ENCODE assay signal across 14 cellular contexts in the genomic region with DNA sequence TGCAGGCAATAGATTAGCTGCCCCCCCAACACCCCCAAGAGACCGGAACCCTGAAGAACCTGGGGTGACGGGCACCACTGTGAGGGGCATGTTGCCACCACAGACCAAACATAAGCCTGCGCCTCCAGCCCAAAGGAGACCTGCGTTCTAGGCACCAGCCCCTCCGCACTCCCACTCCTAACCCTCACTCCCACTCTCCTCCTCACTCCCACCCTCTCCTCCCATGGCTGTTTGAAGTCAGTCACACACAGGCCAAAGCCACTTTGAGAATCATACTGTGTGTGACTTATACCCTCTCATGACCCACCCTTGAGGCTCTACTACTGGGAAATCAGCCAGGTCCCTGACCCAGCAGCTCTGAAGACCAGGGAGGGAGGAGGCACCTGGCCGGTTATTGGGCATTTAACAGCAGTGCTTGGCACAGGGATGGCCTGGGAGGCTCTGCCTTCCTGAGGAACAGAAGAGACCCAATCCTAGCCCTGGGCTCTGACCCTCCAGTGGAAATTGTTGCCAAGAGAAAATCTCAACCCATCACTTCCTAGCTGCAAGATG. TPM values are rescaled to one million over a fixed set of nuclear protein-coding genes. Genes with fewer than 3 reads are reported as not detected.
DNase-seq lines count a peak whose midpoint lies in the region; ATAC-seq and TF ChIP-seq lines count a peak whose summit lies in the region.
"Had no signal": no experiment of that assay in that cellular context is flagged by ENCODE, and none has a peak within 500 bp of the region (broad histone marks: within the 10 kb centered on the region; RNA-seq: fewer than 3 reads in every experiment).

No MANE protein-coding gene starts in this region.

- peaks cover 0 to 12% (median 0%) of the 10 kb centered on the region in 9 donors for H3K9me3 Mint-ChIP-seq in naive thymus-derived CD8-positive, alpha-beta T cell
- peaks cover 9% of the 10 kb centered on the region in 2 experiments; a peak in 4 of 5 replicates for H3K9me3 Mint-ChIP-seq in H9

- H3K4ac ChIP-seq in neuronal stem cell (ENCODE audit: low read length): no peak overlapping the region
- no peak overlapping the region for H3K4ac ChIP-seq in H9 (ENCODE audit: low read depth, low read length)

- peaks cover 0 to 21% (median 7%) of the 10 kb centered on the region in 5 donors for H3K27me3 Mint-ChIP-seq in naive thymus-derived CD8-positive, alpha-beta T cell
- H3K27me3 Mint-ChIP-seq in H9 (ENCODE audit: low read depth): peaks cover 9% of the 10 kb centered on the region

- no peak for ATAC-seq in naive thymus-derived CD8-positive, alpha-beta T cell
- no peak for ATAC-seq in GM21717 (IDR thresholded peaks at IDR 0.05; ENCODE audit: unreplicated experiment)

- no peak overlapping the region for H4K91ac ChIP-seq in neuronal stem cell (ENCODE audit: low read depth, low read length, poor library complexity)
- no peak overlapping the region for H4K91ac ChIP-seq in H9 (ENCODE audit: insufficient read length, low read depth, low read length)

- no peak overlapping the region for H4K5ac ChIP-seq in H9 (ENCODE audit: insufficient read length, low read depth, low read length)

- no peak overlapping the region for H3K27ac ChIP-seq in neuronal stem cell (replicated peaks; ENCODE audit: low read length)
- no peak overlapping the region for H3K27ac ChIP-seq in H9 (ENCODE audit: insufficient read length, low read depth, low read length)
- H3K27ac ChIP-seq: BLaER1, GM23248 had no signal

- no peak overlapping the region for H3K56ac ChIP-seq in H9 (ENCODE audit: insufficient read length, low read depth, low read length)

- no CpG with 5 or more reads among the region's 6 CpGs for WGBS in neuronal stem cell (ENCODE audit: extremely low coverage in 2 of 2, insufficient read length in 2 of 2, insufficient replicate concordance in 1 of 2), 2 donors
- no CpG with 5 or more reads among the region's 6 CpGs for WGBS in H9 (ENCODE audit: extremely low coverage, insufficient read length, low lambda C conversion rate)

- no peak overlapping the region for H2AK5ac ChIP-seq in neuronal stem cell (ENCODE audit: low read depth, low read length)
- no peak overlapping the region for H2AK5ac ChIP-seq in H9 (ENCODE audit: insufficient read length, low read length)

- H2AFZ ChIP-seq in neuronal stem cell (ENCODE audit: low read length) (no peak overlapping the region), H9 (ENCODE audit: low read length) (no peak overlapping the region)
- H2AFZ ChIP-seq: GM23248 had no signal

- H3K23ac ChIP-seq in neuronal stem cell (ENCODE audit: low read depth, low read length, poor library complexity) (peak overlapping the region; percentile 52), H9 (ENCODE audit: insufficient read length, low read depth, low read length) (no peak overlapping the region)

- TF ChIP-seq CTCF in H9 (conservative IDR thresholded peaks at IDR 0.05): no peak

- no peaks in the 10 kb centered on the region for H3K36me3 Mint-ChIP-seq in naive thymus-derived CD8-positive, alpha-beta T cell
- H3K36me3 Mint-ChIP-seq in H9 (ENCODE audit: insufficient read depth in 1 of 3, low read depth in 3 of 3): peaks cover 3 to 8% (median 4%) of the 10 kb centered on the region in 3 experiments; a peak in 5 of 7 replicates
- H3K36me3 Mint-ChIP-seq: CD8-positive, alpha-beta memory T cell had no signal

- H3K79me1 ChIP-seq in neuronal stem cell (ENCODE audit: low read depth, low read length): no peaks in the 10 kb centered on the region
- H3K79me1 ChIP-seq in H9 (ENCODE audit: insufficient read depth, low read depth, low read length, poor library complexity, severe bottlenecking): no peaks in the 10 kb centered on the region

- no peaks in the 10 kb centered on the region for H4K20me1 ChIP-seq in H9 (ENCODE audit: control insufficient read depth, insufficient read depth, insufficient read length)
- H4K20me1 ChIP-seq: BLaER1 had no signal

- H2BK5ac ChIP-seq in neuronal stem cell (ENCODE audit: low read length) (no peak overlapping the region), H9 (ENCODE audit: insufficient read length, low read length) (no peak overlapping the region)

- H3K4me1 Mint-ChIP-seq in naive thymus-derived CD8-positive, alpha-beta T cell: no peaks in the 10 kb centered on the region
- 0 out of 4 replicates have a peak, but pooled peaks cover 0 to 3% of the 10 kb centered on the region in 2 experiments for H3K4me1 Mint-ChIP-seq in H9
- H3K4me1 Mint-ChIP-seq: CD8-positive, alpha-beta memory T cell had no signal

- no peak overlapping the region for H3K4me2 ChIP-seq in neuronal stem cell (ENCODE audit: insufficient read depth, low read length, poor library complexity, severe bottlenecking)
- no peak overlapping the region for H3K4me2 ChIP-seq in H9 (ENCODE audit: insufficient read depth, insufficient read length, low read length)
- H3K4me2 ChIP-seq: BLaER1 had no signal

- H2BK12ac ChIP-seq in neuronal stem cell (ENCODE audit: low read length) (peak overlapping the region; percentile 42), H9 (ENCODE audit: insufficient read length, low read depth, low read length) (no peak overlapping the region)

- H3K23me2 ChIP-seq in H9 (ENCODE audit: insufficient read length, low read depth, low read length, poor library complexity, severe bottlenecking): peaks cover 2% of the 10 kb centered on the region

- H2BK15ac ChIP-seq in neuronal stem cell (ENCODE audit: low read length) (no peak overlapping the region), H9 (ENCODE audit: low read depth, low read length) (no peak overlapping the region)

- no peak overlapping the region for H3K4me3 ChIP-seq in neuronal stem cell (ENCODE audit: low read length in 2 of 2)
- H3K4me3 ChIP-seq: BLaER1, GM23248 had no signal

- no peaks in the 10 kb centered on the region for H3K79me2 ChIP-seq in H9 (ENCODE audit: insufficient read depth, low read length)

- H3K14ac ChIP-seq in neuronal stem cell (ENCODE audit: low read length): no peak overlapping the region
- H3K14ac ChIP-seq in H9 (ENCODE audit: insufficient read depth, low read length): no peak overlapping the region

- H2BK120ac ChIP-seq in neuronal stem cell (ENCODE audit: low read depth, low read length) (no peak overlapping the region), H9 (ENCODE audit: low read depth, low read length, poor library complexity, severe bottlenecking) (no peak overlapping the region)

- peaks cover 0 to 5% (median 0%) of the 10 kb centered on the region in 3 experiments for H3K27me3 ChIP-seq in neuronal stem cell (ENCODE audit: control insufficient read depth in 3 of 3, insufficient read depth in 3 of 3, low read depth in 1 of 3, low read length in 3 of 3)
- no peaks in the 10 kb centered on the region for H3K27me3 ChIP-seq in H9 (ENCODE audit: insufficient read depth, low read length)
- H3K27me3 ChIP-seq: BLaER1 had no signal

- no peak overlapping the region for H3K4me3 Mint-ChIP-seq in naive thymus-derived CD8-positive, alpha-beta T cell
- no peak overlapping the region for H3K4me3 Mint-ChIP-seq in H9
- H3K4me3 Mint-ChIP-seq: CD8-positive, alpha-beta memory T cell had no signal

- DNase-seq in NCI-H345 treated with DMSO at 0.1 percent for 48 hours (lab: John Stamatoyannopoulos, UW; ENCODE audit: unreplicated experiment) (peak; percentile 12), NCI-H345 (lab: John Stamatoyannopoulos, UW) (no peak), DMS79 treated with DMSO at 0.1 percent for 48 hours (lab: John Stamatoyannopoulos, UW) (peak; percentile 92), NCI-H2196 (lab: John Stamatoyannopoulos, UW; ENCODE audit: unreplicated experiment) (peak; percentile 53), neuronal stem cell (ENCODE audit: low spot score) (no peak), H9 (no peak)
- DNase-seq in naive thymus-derived CD8-positive, alpha-beta T cell: no peak
- DNase-seq: 8988T; AML-193; Caco-2; CD8-positive, alpha-beta memory T cell; GM23248 had no signal

- H3T11ph ChIP-seq in H9 (ENCODE audit: low read length): no peak overlapping the region

- H3K9ac ChIP-seq in neuronal stem cell (ENCODE audit: low read depth, low read length, poor library complexity): no peak overlapping the region
- H3K9ac ChIP-seq in H9 (ENCODE audit: extremely low read depth, insufficient read length, low read length): no peak overlapping the region
- H3K9ac ChIP-seq: BLaER1, GM23248 had no signal

- no peaks in the 10 kb centered on the region for H3K36me3 ChIP-seq in neuronal stem cell (replicated peaks in 1 of 2; ENCODE audit: control insufficient read depth in 2 of 2, insufficient read depth in 2 of 2, low read length in 2 of 2)
- H3K36me3 ChIP-seq: BLaER1 had no signal

- peak overlapping the region in 1 of 10 donors; percentile 45 for H3K27ac Mint-ChIP-seq in naive thymus-derived CD8-positive, alpha-beta T cell
- no peak overlapping the region for H3K27ac Mint-ChIP-seq in H9

- peaks cover 2 to 4% of the 10 kb centered on the region in 2 donors for H3K9me3 ChIP-seq in neuronal stem cell (replicated peaks in 1 of 2; ENCODE audit: control insufficient read depth in 2 of 2, insufficient read depth in 1 of 2, low read depth in 1 of 2, low read length in 2 of 2)
- H3K9me3 ChIP-seq in H9 (ENCODE audit: control insufficient read depth, low read depth, low read length): no peaks in the 10 kb centered on the region
- H3K9me3 ChIP-seq: Caco-2 had no signal

- H4K8ac ChIP-seq in neuronal stem cell (ENCODE audit: low read depth, low read length): no peak overlapping the region
- no peak overlapping the region for H4K8ac ChIP-seq in H9 (replicated peaks; ENCODE audit: insufficient read length, low read depth, low read length)

- no peak overlapping the region for H2BK20ac ChIP-seq in H9 (ENCODE audit: low read depth, low read length, poor library complexity, severe bottlenecking)

- H3K18ac ChIP-seq in neuronal stem cell (ENCODE audit: low read length): peak overlapping the region; percentile 40
- no peak overlapping the region for H3K18ac ChIP-seq in H9 (ENCODE audit: insufficient read length, low read depth, low read length)

- peaks cover 0 to 2% of the 10 kb centered on the region in 2 donors for H3K4me1 ChIP-seq in neuronal stem cell (ENCODE audit: control insufficient read depth in 2 of 2, insufficient read depth in 1 of 2, low read depth in 1 of 2, low read length in 2 of 2)
- H3K4me1 ChIP-seq in H9 (ENCODE audit: insufficient read depth, low read length): no peaks in the 10 kb centered on the region
- H3K4me1 ChIP-seq: BLaER1, Caco-2 had no signal

- POLR2A ChIA-PET in naive thymus-derived CD8-positive, alpha-beta T cell (lab: Charles Lee): no interaction called here

RNA-seq across cellular contexts. Expression of a gene that starts 43.5 kb away (rescaled TPM):
- polyA plus RNA-seq in neuronal stem cell (2013, experiment 1 of 2): 7.1 TPM
- polyA plus RNA-seq in neuronal stem cell (2013, experiment 2 of 2): 7.2 TPM
- total RNA-seq in naive thymus-derived CD8-positive, alpha-beta T cell: 1 to 10 TPM; 2.5 to 3.8 TPM
- polyA plus RNA-seq in naive thymus-derived CD8-positive, alpha-beta T cell: 1 to 10 TPM; 2.3 to 5.4 (median 3.6) TPM
- total RNA-seq in H9 (2021): 28.9 and 30.6 TPM in 2 replicates

RNA-seq across cellular contexts. Expression of a gene that starts 44.0 kb away (rescaled TPM):
- 16.4 TPM for polyA plus RNA-seq in neuronal stem cell (2013, experiment 1 of 2)
- 16.6 TPM for polyA plus RNA-seq in neuronal stem cell (2013, experiment 2 of 2)
- total RNA-seq in naive thymus-derived CD8-positive, alpha-beta T cell: 10 to 100 TPM; 54.3 to 55.7 TPM
- 10 to 100 TPM in 1 of 3 donors, 1 to 10 TPM in 2; 6.4 to 10.1 (median 9.5) TPM for polyA plus RNA-seq in naive thymus-derived CD8-positive, alpha-beta T cell
- 21.4 and 24.5 TPM in 2 replicates for total RNA-seq in H9 (2021)

RNA-seq across cellular contexts. Expression of a gene that starts 53.3 kb away (rescaled TPM):
- 1.4 TPM for polyA plus RNA-seq in neuronal stem cell (2013, experiment 1 of 2)
- polyA plus RNA-seq in neuronal stem cell (2013, experiment 2 of 2): 1.5 TPM
- total RNA-seq in naive thymus-derived CD8-positive, alpha-beta T cell: 1 to 10 TPM; 3.2 to 3.7 TPM
- polyA plus RNA-seq in naive thymus-derived CD8-positive, alpha-beta T cell: 10 to 100 TPM; 12.9 to 22.2 (median 14.0) TPM
- 0.94 and 1.1 TPM in 2 replicates for total RNA-seq in H9 (2021)

Comparison
In these comparisons a context has a peak if more than half of its experiments do, and no peak if none do; other contexts are left out.
1. DNase-seq: peak in NCI-H345 treated with DMSO at 0.1 percent for 48 hours (single experiment), DMS79 treated with DMSO at 0.1 percent for 48 hours (single experiment) and NCI-H2196 (single experiment); none in NCI-H345 (single experiment), neuronal stem cell (single experiment), naive thymus-derived CD8-positive, alpha-beta T cell (0 of 10) and H9 (single experiment).